In genomic region chr4:47383829-47384427, GRCh38 we compare ENCODE assay signal across 1 cellular context.
TF ChIP-seq lines count a peak whose summit lies in the region.

No MANE protein-coding gene starts in this region.

TF ChIP-seq in WTC11, 78 proteins besides CTCF, POLR2A, EP300 and RAD21 (continued from another document):
- no peak for TF ChIP-seq PRDM15 (CRISPR knock-in tag; IDR thresholded peaks at IDR 0.05)
TF ChIP-seq in WTC11: peak in this region for 0.
